ENCODE assay signal across 23 cellular contexts in the genomic region with DNA sequence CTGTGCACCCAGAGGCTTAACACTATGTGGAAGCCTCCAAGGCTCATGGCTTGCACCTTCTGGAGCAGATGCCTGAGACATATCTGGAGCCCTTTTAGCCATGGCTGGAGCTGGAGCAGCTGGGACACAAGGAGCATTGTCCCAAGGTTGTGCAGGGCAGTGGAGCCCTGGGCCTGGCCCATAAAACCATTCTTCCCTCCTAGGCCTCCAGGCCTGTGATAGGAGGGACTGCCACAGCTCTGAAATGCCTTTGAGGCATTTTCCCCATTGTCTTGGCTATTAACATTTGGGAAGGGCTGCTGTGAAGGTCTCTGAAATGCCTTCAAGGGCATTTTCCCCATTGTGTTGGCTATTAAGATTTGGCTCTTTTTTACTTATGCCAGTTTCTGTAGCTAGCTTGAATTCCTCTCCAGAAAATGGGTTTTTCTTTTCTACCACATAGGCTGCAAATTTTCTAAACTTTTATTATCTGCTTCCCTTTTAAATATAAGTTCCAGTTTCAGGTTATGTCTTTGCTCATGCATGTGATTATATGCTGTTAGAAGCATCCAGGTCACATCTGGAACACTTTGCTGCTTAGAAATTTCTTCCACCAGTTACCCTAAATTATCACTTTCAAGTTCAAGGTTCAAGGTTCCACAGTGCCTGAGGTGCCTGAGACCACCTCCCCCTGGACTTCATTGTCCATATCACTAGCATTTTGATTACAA.
A peak's percentile ranks its signal among the peaks of the same experiment; 100 is the strongest.
DNase-seq lines count a peak whose midpoint lies in the region; ATAC-seq, FAIRE-seq and TF ChIP-seq lines count a peak whose summit lies in the region.
"Had no signal": no experiment of that assay in that cellular context is flagged by ENCODE, and none has a peak within 500 bp of the region (broad histone marks: within the 10 kb centered on the region; RNA-seq: fewer than 3 reads in every experiment).

No MANE protein-coding gene starts in this region.

- H2BK12ac ChIP-seq in neuronal stem cell (ENCODE audit: low read length): no peak overlapping the region

- H3K4ac ChIP-seq in neuronal stem cell (ENCODE audit: low read length): no peak overlapping the region

- no peak overlapping the region for H2AK5ac ChIP-seq in neuronal stem cell (ENCODE audit: low read depth, low read length)

- in situ Hi-C loops in HepG2 (cut with HindIII; ENCODE audit: extremely low pct_ligation_motif_present, low pct_unique_long_range_greater_than_20kb): no loop called here

- no peak for FAIRE-seq in HepG2 (lab: Jason Lieb, UNC)
- FAIRE-seq: A549, D721Med, G401.6, GM12891, GM18507, GM19239 had no signal

- no peaks in the 10 kb centered on the region for H3K27me3 Mint-ChIP-seq in endodermal cell (ENCODE audit: insufficient read depth)
- H3K27me3 Mint-ChIP-seq: B cell; CD4-positive, alpha-beta T cell had no signal

- H2AFZ ChIP-seq in HepG2 (ENCODE audit: low read length) (no peak overlapping the region), neuronal stem cell (ENCODE audit: low read length) (no peak overlapping the region)

- POLR2A ChIA-PET in HepG2 (lab: Yijun Ruan, JAX): interaction anchor here (0.6 kb wide), 1 partner anchor 1806 kb away, joined by 3 read pairs; no protein-coding TSS in a partner anchor

- H3K9me3 Mint-ChIP-seq in endodermal cell: peaks cover 32% of the 10 kb centered on the region

- TF ChIP-seq POLR2A in HepG2 (IDR thresholded peaks at IDR 0.05; ENCODE audit: insufficient read depth in 1 of 2, low read depth in 2 of 2, low read length in 2 of 2) (no peak), right lobe of liver (IDR thresholded peaks at IDR 0.05) (no peak)

- H3K27me3 ChIP-seq in HepG2 (ENCODE audit: control insufficient read depth in 1 of 2, insufficient read depth in 2 of 2, low read length in 2 of 2): no peaks in the 10 kb centered on the region
- H3K27me3 ChIP-seq in right lobe of liver: no peaks in the 10 kb centered on the region
- no peaks in the 10 kb centered on the region for H3K27me3 ChIP-seq in endodermal cell (ENCODE audit: control insufficient read depth, insufficient read depth, low read length, poor library complexity, severe bottlenecking)
- H3K27me3 ChIP-seq in neuronal stem cell (ENCODE audit: control insufficient read depth in 3 of 3, insufficient read depth in 3 of 3, low read depth in 1 of 3, low read length in 3 of 3): no peaks in the 10 kb centered on the region
- H3K27me3 ChIP-seq: BLaER1 treated with 17β-estradiol and CSF1 and Interleukin-3, amounts not matched to agents 10 nM and 100 nM had no signal

- no peak overlapping the region for H4K8ac ChIP-seq in neuronal stem cell (ENCODE audit: low read depth, low read length)

- H3K4me1 Mint-ChIP-seq in endodermal cell: peaks cover 12% of the 10 kb centered on the region
- H3K4me1 Mint-ChIP-seq: B cell had no signal

- intact Hi-C loops in HepG2 (cut with micrococcal nuclease; ENCODE audit: unreplicated experiment) (no loop called here), right lobe of liver (cut with DNase I) (no loop called here)

- no TSS peak for BruUV-seq in HepG2 (replicated peaks; lab: Mats Ljungman, UMichigan)

- no peak for DNase-seq in HepG2 (ENCODE audit: low spot score)
- DNase-seq in right lobe of liver: no peak
- no peak for DNase-seq in endodermal cell
- DNase-seq in neuronal stem cell (ENCODE audit: low spot score): no peak
- DNase-seq: AML-193; Caco-2; Calu3; CD4-positive, alpha-beta T cell; CD8-positive, alpha-beta T cell; DMS79 treated with DMSO at 0.1 percent for 48 hours; GF-D8 had no signal

- H3K79me1 ChIP-seq in neuronal stem cell (ENCODE audit: low read depth, low read length): peaks cover 1% of the 10 kb centered on the region

- ATAC-seq in HepG2: no peak
- no peak for ATAC-seq in right lobe of liver
- ATAC-seq in HG03378 (IDR thresholded peaks at IDR 0.05; ENCODE audit: unreplicated experiment): no peak
- ATAC-seq in HG02981 (IDR thresholded peaks at IDR 0.05; ENCODE audit: unreplicated experiment): no peak
- ATAC-seq: A549; CD8-positive, alpha-beta T cell had no signal

- no peak overlapping the region for H3K23ac ChIP-seq in neuronal stem cell (ENCODE audit: low read depth, low read length, poor library complexity)

- H4K20me1 ChIP-seq in HepG2 (ENCODE audit: insufficient read depth, low read length): no peaks in the 10 kb centered on the region
- H4K20me1 ChIP-seq: BLaER1 treated with 17β-estradiol and CSF1 and Interleukin-3, amounts not matched to agents 10 nM and 100 nM had no signal

- CTCF ChIA-PET in HepG2 (lab: Yijun Ruan, JAX; ENCODE audit: low intra/inter-chr PET ratio, low total read pairs): no interaction called here

- no peak overlapping the region for H3K4me3 Mint-ChIP-seq in endodermal cell
- H3K4me3 Mint-ChIP-seq: B cell; CD4-positive, alpha-beta T cell; CD8-positive, alpha-beta T cell had no signal

- no peak overlapping the region for H3K4me2 ChIP-seq in HepG2 (ENCODE audit: low read depth, low read length)
- no peak overlapping the region for H3K4me2 ChIP-seq in neuronal stem cell (ENCODE audit: insufficient read depth, low read length, poor library complexity, severe bottlenecking)
- H3K4me2 ChIP-seq: A549; BLaER1 treated with 17β-estradiol and CSF1 and Interleukin-3, amounts not matched to agents 10 nM and 100 nM had no signal

- TF ChIP-seq RAD21 in HepG2 (CRISPR knock-in tag; IDR thresholded peaks at IDR 0.05): no peak

- H2BK5ac ChIP-seq in neuronal stem cell (ENCODE audit: low read length): no peak overlapping the region

- H3K27ac ChIP-seq in HepG2 (ENCODE audit: extremely low read length, insufficient read depth, low read length) (no peak overlapping the region), right lobe of liver (no peak overlapping the region), endodermal cell (ENCODE audit: low read depth, low read length) (no peak overlapping the region), neuronal stem cell (replicated peaks; ENCODE audit: low read length) (no peak overlapping the region)
- H3K27ac ChIP-seq: 22Rv1; A549; BLaER1 treated with 17β-estradiol and CSF1 and Interleukin-3, amounts not matched to agents 10 nM and 100 nM; C4-2B had no signal

- no peak for TF ChIP-seq CTCF in HepG2 (CRISPR knock-in tag; IDR thresholded peaks at IDR 0.05)
- TF ChIP-seq CTCF in right lobe of liver (IDR thresholded peaks at IDR 0.05): no peak
- no peak for TF ChIP-seq CTCF in endodermal cell (conservative IDR thresholded peaks at IDR 0.05)

- peak overlapping the region; percentile 66 for H3K14ac ChIP-seq in neuronal stem cell (ENCODE audit: low read length)

- H2BK15ac ChIP-seq in neuronal stem cell (ENCODE audit: low read length): no peak overlapping the region

- no peak overlapping the region for H3K18ac ChIP-seq in neuronal stem cell (ENCODE audit: low read length)

- H3K79me2 ChIP-seq in HepG2 (ENCODE audit: insufficient read depth, low read length): no peaks in the 10 kb centered on the region

- H3K4me1 ChIP-seq in HepG2 (ENCODE audit: insufficient read depth, low read length) (no peaks in the 10 kb centered on the region), right lobe of liver (no peaks in the 10 kb centered on the region), endodermal cell (ENCODE audit: control insufficient read depth, insufficient read depth, low read length) (no peaks in the 10 kb centered on the region), neuronal stem cell (ENCODE audit: control insufficient read depth in 2 of 2, insufficient read depth in 1 of 2, low read depth in 1 of 2, low read length in 2 of 2) (no peaks in the 10 kb centered on the region)
- H3K4me1 ChIP-seq: A549; BLaER1 treated with 17β-estradiol and CSF1 and Interleukin-3, amounts not matched to agents 10 nM and 100 nM; Caco-2 had no signal

- H3K9me3 ChIP-seq in HepG2 (ENCODE audit: low read length) (peaks cover 17% of the 10 kb centered on the region), right lobe of liver (no peaks in the 10 kb centered on the region), endodermal cell (ENCODE audit: control insufficient read depth, low read length) (peaks cover 30% of the 10 kb centered on the region), neuronal stem cell (replicated peaks in 1 of 2; ENCODE audit: control insufficient read depth in 2 of 2, insufficient read depth in 1 of 2, low read depth in 1 of 2, low read length in 2 of 2) (peaks cover 4 to 11% of the 10 kb centered on the region in 2 donors)
- H3K9me3 ChIP-seq: Caco-2 had no signal

- H3K4me3 ChIP-seq in HepG2 (replicated peaks in 1 of 3; ENCODE audit: insufficient read depth in 1 of 3, low read depth in 2 of 3, low read length in 3 of 3) (no peak overlapping the region), right lobe of liver (no peak overlapping the region), endodermal cell (ENCODE audit: low read length) (peak overlapping the region; percentile 7), neuronal stem cell (ENCODE audit: low read length in 2 of 2) (no peak overlapping the region)
- H3K4me3 ChIP-seq: A549; BLaER1 treated with 17β-estradiol and CSF1 and Interleukin-3, amounts not matched to agents 10 nM and 100 nM had no signal

- H3K36me3 ChIP-seq in HepG2 (replicated peaks in 1 of 2; ENCODE audit: control insufficient read depth in 1 of 2, insufficient read depth in 2 of 2, low read length in 2 of 2) (no peaks in the 10 kb centered on the region), right lobe of liver (no peaks in the 10 kb centered on the region), endodermal cell (ENCODE audit: control insufficient read depth, insufficient read depth, low read length) (no peaks in the 10 kb centered on the region), neuronal stem cell (replicated peaks in 1 of 2; ENCODE audit: control insufficient read depth in 2 of 2, insufficient read depth in 2 of 2, low read length in 2 of 2) (peaks cover 0 to 2% of the 10 kb centered on the region in 2 donors)

- no peak overlapping the region for H3K27ac Mint-ChIP-seq in endodermal cell
- H3K27ac Mint-ChIP-seq: B cell; CD4-positive, alpha-beta T cell; CD8-positive, alpha-beta T cell had no signal

- H3K36me3 Mint-ChIP-seq in endodermal cell (ENCODE audit: low read depth): peaks cover 8% of the 10 kb centered on the region
- H3K36me3 Mint-ChIP-seq: CD8-positive, alpha-beta T cell had no signal

- H2BK120ac ChIP-seq in neuronal stem cell (ENCODE audit: low read depth, low read length): no peak overlapping the region

- TF ChIP-seq EP300 in HepG2 (IDR thresholded peaks at IDR 0.05; ENCODE audit: low read depth in 2 of 2, low read length in 2 of 2): no peak
- no peak for TF ChIP-seq EP300 in HepG2 (CRISPR knock-in tag; IDR thresholded peaks at IDR 0.05; ENCODE audit: borderline replicate concordance)

- H3K9ac ChIP-seq in HepG2 (ENCODE audit: insufficient read depth, low read depth, low read length): no peak overlapping the region
- H3K9ac ChIP-seq in endodermal cell (ENCODE audit: extremely low read depth, low read length, poor library complexity, severe bottlenecking): no peak overlapping the region
- no peak overlapping the region for H3K9ac ChIP-seq in neuronal stem cell (ENCODE audit: low read depth, low read length, poor library complexity)
- H3K9ac ChIP-seq: BLaER1 treated with 17β-estradiol and CSF1 and Interleukin-3, amounts not matched to agents 10 nM and 100 nM had no signal

- H4K91ac ChIP-seq in neuronal stem cell (ENCODE audit: low read depth, low read length, poor library complexity): no peak overlapping the region

TF ChIP-seq in HepG2, 621 proteins besides CTCF, POLR2A, EP300 and RAD21 (continues in another document):
- TF ChIP-seq ZNF841 (CRISPR knock-in tag; IDR thresholded peaks at IDR 0.05; ENCODE audit: borderline replicate concordance) (peak; percentile 62; the same call in 1 of the 2 replicates), TAF1 (CRISPR knock-in tag; IDR thresholded peaks at IDR 0.05) (no peak)
